ENCODE assay signal across 4 cellular contexts in genomic region chr17:70934834-70935233, GRCh38.
TF ChIP-seq lines count a peak whose summit lies in the region.

No MANE protein-coding gene starts in this region.

TF ChIP-seq in A549, 52 proteins besides CTCF, POLR2A, EP300 and RAD21:
- TF ChIP-seq MAFK (IDR thresholded peaks at IDR 0.05; ENCODE audit: partially characterized antibody), result peak; percentile 92
- TF ChIP-seq FOSL2 (IDR thresholded peaks at IDR 0.05), result no peak
- no peak for TF ChIP-seq FOSL2 (CRISPR knock-in tag; IDR thresholded peaks at IDR 0.05)

TF ChIP-seq in IMR-90, 13 proteins besides CTCF, POLR2A, EP300 and RAD21:
- TF ChIP-seq USF2 (IDR thresholded peaks at IDR 0.05; ENCODE audit: low read depth, low read length), result no peak
- TF ChIP-seq MAFK (IDR thresholded peaks at IDR 0.05; ENCODE audit: low read depth, low read length), result peak; percentile 91
- TF ChIP-seq RFX5 (IDR thresholded peaks at IDR 0.05; ENCODE audit: low read depth, low read length), result no peak
- TF ChIP-seq NFE2L2 (IDR thresholded peaks at IDR 0.05; ENCODE audit: low read depth, low read length), result no peak
TF ChIP-seq in IMR-90: peak in this region for 1.

TF ChIP-seq in K562, 482 proteins besides CTCF, POLR2A, EP300 and RAD21 (continued from another document and continues in another):
- TF ChIP-seq MAFG (tag; conservative IDR thresholded peaks at IDR 0.05), result 0 out of 2 replicates have a peak, but pooled peaks have one; percentile 48
- no peak for TF ChIP-seq HOXB6 (CRISPR knock-in tag; IDR thresholded peaks at IDR 0.05; ENCODE audit: borderline replicate concordance)
- no peak for TF ChIP-seq NR2C2 (CRISPR knock-in tag; IDR thresholded peaks at IDR 0.05)
- no peak for TF ChIP-seq NR2C2 (tag; IDR thresholded peaks at IDR 0.05)
- TF ChIP-seq HEY1 (CRISPR knock-in tag; IDR thresholded peaks at IDR 0.05; ENCODE audit: borderline replicate concordance), result no peak
- TF ChIP-seq RBM14 (IDR thresholded peaks at IDR 0.05; ENCODE audit: borderline replicate concordance, insufficient read depth, low read depth, low read length), result no peak
- TF ChIP-seq ZNF77 (CRISPR knock-in tag; IDR thresholded peaks at IDR 0.05), result no peak
- TF ChIP-seq TEAD4 (IDR thresholded peaks at IDR 0.05; ENCODE audit: low read length), result no peak
- no peak for TF ChIP-seq TEAD4 (CRISPR knock-in tag; IDR thresholded peaks at IDR 0.05; ENCODE audit: borderline replicate concordance)
- TF ChIP-seq C11orf30 (IDR thresholded peaks at IDR 0.05; ENCODE audit: low read depth), result 0 out of 2 replicates have a peak, but pooled peaks have one; percentile 35
- no peak for TF ChIP-seq ZNF551 (CRISPR knock-in tag; IDR thresholded peaks at IDR 0.05)
- TF ChIP-seq ZBTB43 (CRISPR knock-in tag; IDR thresholded peaks at IDR 0.05), result no peak
- TF ChIP-seq ARID3A (IDR thresholded peaks at IDR 0.05; ENCODE audit: borderline replicate concordance, low read depth, low read length), result no peak
- no peak for TF ChIP-seq POLR2B (IDR thresholded peaks at IDR 0.05; ENCODE audit: low read depth, partially characterized antibody)
- no peak for TF ChIP-seq ZNF592 (IDR thresholded peaks at IDR 0.05)
- TF ChIP-seq RBM25 (IDR thresholded peaks at IDR 0.05; ENCODE audit: low read depth, low read length, severe bottlenecking), result no peak
- no peak for TF ChIP-seq NEUROD1 (IDR thresholded peaks at IDR 0.05; ENCODE audit: borderline replicate concordance, low read depth, low read length, partially characterized antibody)
- no peak for TF ChIP-seq TAF9B (IDR thresholded peaks at IDR 0.05; ENCODE audit: partially characterized antibody)
- peak; percentile 67; the same call in 1 of the 2 replicates for TF ChIP-seq MAFK (IDR thresholded peaks at IDR 0.05; ENCODE audit: low read length)
- no peak for TF ChIP-seq THRB (CRISPR knock-in tag; conservative IDR thresholded peaks at IDR 0.05)
- TF ChIP-seq MAFF (IDR thresholded peaks at IDR 0.05; ENCODE audit: low read length), result peak; percentile 52; the same call in 1 of the 2 replicates

TF ChIP-seq in neural cell, 6 proteins besides CTCF, POLR2A, EP300 and RAD21:
- no peak for TF ChIP-seq REST (IDR thresholded peaks at IDR 0.05; ENCODE audit: borderline replicate concordance)
- no peak for TF ChIP-seq MXI1 (conservative IDR thresholded peaks at IDR 0.05; ENCODE audit: poor library complexity, severe bottlenecking)
- no peak for TF ChIP-seq POLR2AphosphoS5 (IDR thresholded peaks at IDR 0.05)
- TF ChIP-seq SMC3 (conservative IDR thresholded peaks at IDR 0.05; ENCODE audit: poor library complexity), result no peak
- no peak for TF ChIP-seq EZH2 (IDR thresholded peaks at IDR 0.05; ENCODE audit: borderline replicate concordance, insufficient read depth, low read length, poor library complexity, severe bottlenecking)
- TF ChIP-seq TAF1 (IDR thresholded peaks at IDR 0.05; ENCODE audit: low read depth), result no peak
